16 cellular contexts compared by ENCODE assay signal in genomic region chr9:127945338-127945737, GRCh38. TPM values are rescaled to one million over a fixed set of nuclear protein-coding genes. Genes with fewer than 3 reads are reported as not detected.
DNase-seq lines count a peak whose midpoint lies in the region; ATAC-seq and TF ChIP-seq lines count a peak whose summit lies in the region.
"Had no signal": no experiment of that assay in that cellular context is flagged by ENCODE, and none has a peak within 500 bp of the region (broad histone marks: within the 10 kb centered on the region; RNA-seq: fewer than 3 reads in every experiment).

No MANE protein-coding gene starts in this region.

- intact Hi-C loops in breast epithelium (cut with DNase I; ENCODE audit: low total_unique reads) (no loop called here), MCF 10A (cut with micrococcal nuclease) (no loop called here), Panc1 (cut with micrococcal nuclease; ENCODE audit: unreplicated experiment) (no loop called here), posterior vena cava (cut with DNase I) (loop anchor here in 1 of 2 donors (10.0 kb wide), 1 partner anchor 159 kb away; no protein-coding TSS in a partner anchor)

- no peaks in the 10 kb centered on the region for H3K27me3 Mint-ChIP-seq in MCF 10A (ENCODE audit: insufficient read depth, unreplicated experiment)
- no peaks in the 10 kb centered on the region for H3K27me3 Mint-ChIP-seq in stimulated activated naive B cell treated with anti-CD40 and anti-IgM and Interleukin-4, amounts not matched to agents 10 μg/mL and 1 μg/mL and 100 μg/mL, for 72 hours

- CTCF ChIA-PET in MCF 10A (lab: Yijun Ruan, JAX) (interaction anchor here (0.6 to 10.2 kb wide), 4 partner anchors 9 to 135 kb away, joined by 4 to 172 read pairs (median 54); no protein-coding TSS in a partner anchor), Panc1 (lab: Charles Lee) (no interaction called here)

- H3K27me3 ChIP-seq in breast epithelium (no peaks in the 10 kb centered on the region), Panc1 (ENCODE audit: control insufficient read depth, insufficient read depth, low read length) (no peaks in the 10 kb centered on the region)

- TF ChIP-seq CTCF in breast epithelium (IDR thresholded peaks at IDR 0.05) (no peak), MCF 10A (IDR thresholded peaks at IDR 0.05; ENCODE audit: unreplicated experiment) (no peak), Panc1 (IDR thresholded peaks at IDR 0.05) (no peak)

- H3K36me3 ChIP-seq in breast epithelium: no peaks in the 10 kb centered on the region
- H3K36me3 ChIP-seq in Panc1 (ENCODE audit: control insufficient read depth, insufficient read depth, low read length): peaks cover 7% of the 10 kb centered on the region

- POLR2A ChIA-PET in MCF 10A (lab: Yijun Ruan, JAX) (no interaction called here), Panc1 (lab: Charles Lee) (no interaction called here)

- BruUV-seq in MCF 10A (replicated peaks; lab: Mats Ljungman, UMichigan) (no TSS peak), Panc1 (replicated peaks; lab: Mats Ljungman, UMichigan) (no TSS peak)

- no peak for TF ChIP-seq POLR2A in breast epithelium (IDR thresholded peaks at IDR 0.05)

- no peak overlapping the region for H3K4me3 ChIP-seq in breast epithelium
- no peak overlapping the region for H3K4me3 ChIP-seq in Panc1 (ENCODE audit: low read depth in 2 of 2, low read length in 2 of 2)

- in situ Hi-C loops in Panc1 (cut with HindIII; ENCODE audit: low pct_unique_long_range_greater_than_20kb, low sequenced_read_pairs): loop anchor here (25.0 kb wide), 1 partner anchor 142 kb away; no protein-coding TSS in a partner anchor

- H3K4me1 Mint-ChIP-seq in MCF 10A (ENCODE audit: insufficient read depth, unreplicated experiment): peaks cover 11% of the 10 kb centered on the region
- peaks cover 28 to 47% of the 10 kb centered on the region in 2 donors for H3K4me1 Mint-ChIP-seq in stimulated activated naive B cell treated with anti-CD40 and anti-IgM and Interleukin-4, amounts not matched to agents 10 μg/mL and 1 μg/mL and 100 μg/mL, for 72 hours

- H3K9me3 Mint-ChIP-seq in MCF 10A (ENCODE audit: unreplicated experiment): no peaks in the 10 kb centered on the region
- no peaks in the 10 kb centered on the region for H3K9me3 Mint-ChIP-seq in stimulated activated naive B cell treated with anti-CD40 and anti-IgM and Interleukin-4, amounts not matched to agents 10 μg/mL and 1 μg/mL and 100 μg/mL, for 72 hours
- H3K9me3 Mint-ChIP-seq: CD14-positive monocyte, H9 had no signal

- H3K4me1 ChIP-seq in breast epithelium: peaks cover 0 to 9% of the 10 kb centered on the region in 2 donors
- H3K4me1 ChIP-seq in Panc1 (ENCODE audit: control insufficient read depth, insufficient read depth, low read length): peaks cover 84% of the 10 kb centered on the region

- H3K4me3 Mint-ChIP-seq in MCF 10A (ENCODE audit: unreplicated experiment): no peak overlapping the region
- H3K4me3 Mint-ChIP-seq in stimulated activated naive B cell treated with anti-CD40 and anti-IgM and Interleukin-4, amounts not matched to agents 10 μg/mL and 1 μg/mL and 100 μg/mL, for 72 hours: no peak overlapping the region
- H3K4me3 Mint-ChIP-seq: CD14-positive monocyte, H9 had no signal

- H3K9me3 ChIP-seq in breast epithelium (no peaks in the 10 kb centered on the region), Panc1 (ENCODE audit: control insufficient read depth, insufficient read depth, low read depth, low read length) (no peaks in the 10 kb centered on the region)

- DNase-seq in breast epithelium (ENCODE audit: low spot score in 2 of 2): no peak
- DNase-seq in MCF 10A (ENCODE audit: unreplicated experiment): no peak
- DNase-seq in Panc1 (ENCODE audit: low read depth, low spot score): no peak
- DNase-seq in caudate nucleus (lab: John Stamatoyannopoulos, UW): no peak
- no peak for DNase-seq in stimulated activated naive B cell treated with anti-CD40 and anti-IgM and Interleukin-4, amounts not matched to agents 10 μg/mL and 1 μg/mL and 100 μg/mL, for 72 hours
- DNase-seq in posterior vena cava (ENCODE audit: low spot score): no peak
- no peak for DNase-seq in NCI-H1105 (lab: John Stamatoyannopoulos, UW)
- no peak for DNase-seq in effector CD8-positive, alpha-beta T cell (lab: John Stamatoyannopoulos, UW)
- DNase-seq: Calu3, DMS79 treated with DMSO at 0.1 percent for 48 hours, H9, Karpas-422, NCI-H1417, NCI-H2029 treated with DMSO at 0.1 percent for 48 hours, NCI-H510A had no signal

- no peak overlapping the region for H3K27ac Mint-ChIP-seq in MCF 10A (ENCODE audit: low read depth, unreplicated experiment)
- peak overlapping the region; percentile 85 for H3K27ac Mint-ChIP-seq in stimulated activated naive B cell treated with anti-CD40 and anti-IgM and Interleukin-4, amounts not matched to agents 10 μg/mL and 1 μg/mL and 100 μg/mL, for 72 hours

- no peak for ATAC-seq in Panc1
- no peak for ATAC-seq in stimulated activated naive B cell treated with anti-CD40 and anti-IgM and Interleukin-4, amounts not matched to agents 10 μg/mL and 1 μg/mL and 100 μg/mL, for 72 hours (replicated peaks)

- peaks cover 7% of the 10 kb centered on the region for H3K36me3 Mint-ChIP-seq in MCF 10A (ENCODE audit: insufficient read depth, unreplicated experiment)
- H3K36me3 Mint-ChIP-seq in stimulated activated naive B cell treated with anti-CD40 and anti-IgM and Interleukin-4, amounts not matched to agents 10 μg/mL and 1 μg/mL and 100 μg/mL, for 72 hours: peaks cover 29 to 48% of the 10 kb centered on the region in 2 donors

- H3K27ac ChIP-seq in breast epithelium (peak overlapping the region; percentile 31 to 33), Panc1 (ENCODE audit: low read length) (peak overlapping the region; percentile 48), caudate nucleus (ENCODE audit: low read depth, low read length) (peak overlapping the region; percentile 40)

RNA-seq across cellular contexts. Expression of gene DPM2, which starts 7.7 kb away (rescaled TPM):
- total RNA-seq in breast epithelium: 10 to 100 TPM; 10.6 to 17.4 (median 17.1) TPM
- 41.5 and 41.8 TPM in 2 replicates for total RNA-seq in MCF 10A (2022)
- 58.7 TPM for total RNA-seq in Panc1 (2021; ENCODE audit: unreplicated experiment)
- polyA plus RNA-seq in Panc1 (2012; ENCODE audit: insufficient read length): 51.1 TPM
- total RNA-seq in posterior vena cava: 10 to 100 TPM; 22.8 to 23.6 TPM

RNA-seq across cellular contexts. Expression of gene PIP5KL1, which starts 14.8 kb away (rescaled TPM):
- total RNA-seq in breast epithelium: 10 to 100 TPM in 1 of 3 donors, 1 to 10 TPM in 2; 2.2 to 10.1 (median 5.2) TPM
- 4.0 and 5.7 TPM in 2 replicates for total RNA-seq in MCF 10A (2022)
- 7.8 TPM for total RNA-seq in Panc1 (2021; ENCODE audit: unreplicated experiment)
- 10.9 TPM for polyA plus RNA-seq in Panc1 (2012; ENCODE audit: insufficient read length)
- total RNA-seq in posterior vena cava: 1 to 10 TPM; 1.2 to 1.3 TPM

RNA-seq across cellular contexts. Expression of gene ST6GALNAC4, which starts 28.5 kb away (rescaled TPM):
- total RNA-seq in breast epithelium: 10 to 100 TPM; 17.6 to 44.6 (median 24.0) TPM
- total RNA-seq in MCF 10A (2022): 36.3 and 39.5 TPM in 2 replicates
- 38.0 TPM for total RNA-seq in Panc1 (2021; ENCODE audit: unreplicated experiment)
- 69.5 TPM for polyA plus RNA-seq in Panc1 (2012; ENCODE audit: insufficient read length)
- total RNA-seq in posterior vena cava: 10 to 100 TPM; 27.7 to 32.7 TPM

RNA-seq across cellular contexts. Expression of gene EEIG1, which starts 35.5 kb away (rescaled TPM):
- total RNA-seq in breast epithelium (10 to 100 TPM in 2 of 3 donors, 1 to 10 TPM in 1; 7.7 to 32.1 (median 19.7) TPM), MCF 10A (2022) (17.5 and 23.9 TPM in 2 replicates), Panc1 (2021; ENCODE audit: unreplicated experiment) (361 TPM), posterior vena cava (10 to 100 TPM; 54.3 to 56.9 TPM)
- 215 TPM for polyA plus RNA-seq in Panc1 (2012; ENCODE audit: insufficient read length)

RNA-seq across cellular contexts. Expression of gene ST6GALNAC6, which starts 45.9 kb away (rescaled TPM):
- total RNA-seq in breast epithelium (100 to 1,000 TPM in 2 of 3 donors, 10 to 100 TPM in 1; 61.5 to 175 (median 103) TPM), MCF 10A (2022) (16.5 and 17.6 TPM in 2 replicates), Panc1 (2021; ENCODE audit: unreplicated experiment) (50.2 TPM), posterior vena cava (100 to 1,000 TPM in 1 of 2 donors, 10 to 100 TPM in 1; 74.8 to 102 TPM)
- 98.1 TPM for polyA plus RNA-seq in Panc1 (2012; ENCODE audit: insufficient read length)
